In the genomic region with DNA sequence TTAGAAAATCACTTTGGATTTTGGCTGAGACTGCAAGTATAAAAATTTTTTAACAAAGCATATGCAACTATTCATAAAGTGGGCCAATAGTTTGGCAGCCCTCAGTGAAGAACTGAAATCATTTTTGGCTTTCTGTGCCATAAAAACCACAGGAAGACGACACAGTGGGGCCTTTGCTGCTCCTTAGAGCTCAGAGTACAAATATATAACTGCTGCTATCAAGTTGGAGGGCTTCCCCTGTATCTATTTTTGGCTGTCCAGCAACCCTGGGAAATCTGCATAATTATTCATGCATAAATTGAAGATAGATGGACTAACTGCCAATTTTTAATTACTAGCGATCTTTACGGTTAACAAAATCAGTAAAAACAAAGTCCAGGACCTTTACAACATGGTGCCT, we compare ENCODE assay signal across 29 cellular contexts. TPM values are rescaled to one million over a fixed set of nuclear protein-coding genes. Genes with fewer than 3 reads are reported as not detected.
"Had no signal": no experiment of that assay in that cellular context is flagged by ENCODE, and none has a peak within 500 bp of the region (broad histone marks: within the 10 kb centered on the region; RNA-seq: fewer than 3 reads in every experiment).

No MANE protein-coding gene starts in this region.

- H3K4me1 ChIP-seq: esophagus squamous epithelium, gastroesophageal sphincter, sigmoid colon, testis, tibial nerve, upper lobe of right lung, vagina had no signal

- H3K27ac ChIP-seq: esophagus squamous epithelium, gastroesophageal sphincter, neutrophil, sigmoid colon, testis, upper lobe of right lung, vagina had no signal

- H3K4me3 ChIP-seq: esophagus squamous epithelium, gastroesophageal sphincter, sigmoid colon, skin epidermis, testis, tibial nerve, upper lobe of right lung, vagina had no signal

- H3K27me3 ChIP-seq: esophagus squamous epithelium, gastroesophageal sphincter, neutrophil, sigmoid colon, testis, tibial nerve, upper lobe of right lung, vagina had no signal

- DNase-seq: dermis blood vessel endothelial cell; esophagus squamous epithelium; foreskin fibroblast; glutamatergic neuron; kidney; left colon; mammary epithelial cell; naive thymus-derived CD4-positive, alpha-beta T cell; nephron progenitor cell; posterior cingulate gyrus; sigmoid colon; stimulated activated CD4-positive, alpha-beta T cell treated with anti-CD3 and anti-CD28 coated beads, Interleukin-2, amount 100 ng/mL, for 24 hours; stimulated activated CD4-positive, alpha-beta T cell treated with anti-CD3 and anti-CD28 coated beads, Interleukin-4, amount 100 ng/mL, for 4 hours; stimulated activated naive B cell treated with anti-CD40 and anti-IgM and Interleukin-4, amounts not matched to agents 10 μg/mL and 1 μg/mL and 100 μg/mL, for 72 hours; stimulated activated naive CD8-positive, alpha-beta T cell treated with anti-CD3 and anti-CD28 coated beads, Interleukin-15, amount 100 ng/mL, for 72 hours; testis; upper lobe of right lung had no signal

- H3K36me3 ChIP-seq: esophagus squamous epithelium, neutrophil, upper lobe of right lung, vagina had no signal

- ATAC-seq: gastroesophageal sphincter; left colon; naive thymus-derived CD4-positive, alpha-beta T cell; stimulated activated naive B cell treated with anti-CD40 and anti-IgM and Interleukin-4, amounts not matched to agents 10 μg/mL and 1 μg/mL and 100 μg/mL, for 72 hours; stimulated activated naive CD8-positive, alpha-beta T cell treated with anti-CD3 and anti-CD28 coated beads, Interleukin-15, amount 100 ng/mL, for 72 hours; upper lobe of right lung had no signal

- H3K9me3 ChIP-seq: esophagus squamous epithelium, gastroesophageal sphincter, neutrophil, sigmoid colon, testis, tibial nerve, upper lobe of right lung, vagina had no signal

RNA-seq across cellular contexts. Expression of a gene that starts 51.5 kb away (rescaled TPM):
- total RNA-seq: dermis blood vessel endothelial cell; epithelial cell of proximal tubule; esophagus squamous epithelium; gastroesophageal sphincter; kidney; left colon; lower leg skin; mammary epithelial cell; mesenteric fat pad; mononuclear cell; naive thymus-derived CD4-positive, alpha-beta T cell; osteoblast; pulmonary artery endothelial cell; sigmoid colon; subcutaneous adipose tissue; tibial nerve; upper lobe of right lung; vagina had no signal
- polyA plus RNA-seq: mammary epithelial cell; naive thymus-derived CD4-positive, alpha-beta T cell; sigmoid colon had no signal
